8 cellular contexts compared by ENCODE assay signal in the genomic region with DNA sequence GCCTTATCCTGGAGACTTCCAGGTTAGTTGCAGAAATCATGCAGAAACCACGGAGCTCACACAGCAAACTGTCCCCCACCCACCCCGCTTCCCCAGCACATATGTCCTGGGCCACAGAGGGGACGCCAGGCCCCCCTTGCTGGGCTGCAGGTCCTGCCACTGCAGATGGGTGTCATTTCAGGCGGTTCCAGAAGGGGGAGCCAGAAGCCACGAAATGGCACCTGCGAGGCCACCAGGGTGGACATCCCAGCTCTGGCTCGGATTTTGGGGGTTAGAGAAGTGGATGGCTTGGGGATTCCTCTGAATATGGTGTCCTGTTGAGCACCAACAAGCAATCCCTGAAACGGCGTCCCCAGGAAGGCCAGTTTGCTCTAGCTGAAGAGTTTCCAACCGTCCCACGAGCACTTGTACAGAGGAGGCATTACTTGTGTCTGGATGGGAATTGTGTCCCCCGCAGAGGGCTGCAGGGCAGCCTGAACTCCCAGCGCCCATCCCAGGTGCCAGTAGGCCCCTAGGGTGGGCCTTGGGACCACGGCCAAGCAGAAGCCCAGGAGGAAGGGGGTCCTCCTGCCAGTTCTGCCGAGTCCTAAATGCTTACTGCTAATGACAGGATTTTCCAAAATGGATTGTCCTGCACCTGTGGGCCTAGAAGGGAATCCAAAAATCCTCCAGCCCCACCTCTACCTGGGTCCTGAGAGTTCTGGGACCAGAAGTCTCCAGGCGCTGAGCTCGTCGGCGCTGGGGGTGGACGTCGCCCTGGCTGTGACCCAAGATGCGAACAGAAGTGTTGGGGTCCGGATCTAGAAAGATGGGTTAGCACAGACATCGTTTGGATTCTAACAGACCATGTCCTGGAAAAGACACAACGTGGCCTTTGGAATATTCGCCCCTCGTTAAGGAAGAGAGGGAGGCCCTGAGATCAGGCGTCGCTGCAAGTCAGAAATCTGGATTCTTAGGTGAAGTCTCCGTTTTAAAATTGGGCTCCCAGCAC. TPM values are rescaled to one million over a fixed set of nuclear protein-coding genes. Genes with fewer than 3 reads are reported as not detected.
DNase-seq lines count a peak whose midpoint lies in the region; ATAC-seq and TF ChIP-seq lines count a peak whose summit lies in the region.

No MANE protein-coding gene starts in this region.

- TF ChIP-seq CTCF in cardiac muscle cell (IDR thresholded peaks at IDR 0.05; ENCODE audit: low read depth, low read length) (peak; percentile 82), psoas muscle (IDR thresholded peaks at IDR 0.05) (peak; percentile 82)

- intact Hi-C loops in psoas muscle (cut with DNase I), result loop anchor here (1.0 to 10.0 kb wide), 4 partner anchors 148 to 564 kb away; no protein-coding TSS in a partner anchor

- no peaks in the 10 kb centered on the region for H3K9me3 ChIP-seq in HAP-1
- H3K9me3 ChIP-seq in cardiac muscle cell (ENCODE audit: low read depth), result no peaks in the 10 kb centered on the region
- no peaks in the 10 kb centered on the region for H3K9me3 ChIP-seq in psoas muscle

- 55 to 60% (median 57%) methylated on average over 30 of the region's 30 CpGs for WGBS in psoas muscle, 3 donors

- DNase-seq in Daoy (ENCODE audit: low read depth) (peak; percentile 48), HAP-1 (ENCODE audit: low spot score in 2 of 2) (peak; percentile 44 to 87), RKO (ENCODE audit: low spot score) (peak; percentile 21), cardiac muscle cell (ENCODE audit: low read depth in 1 of 2, low spot score in 1 of 2) (peak; percentile 57 to 67), psoas muscle (peak; percentile 70 to 84), GDM1 (lab: John Stamatoyannopoulos, UW) (no peak), cerebellar nuclear complex (lab: John Stamatoyannopoulos, UW) (no peak)
- DNase-seq in activated naive CD4-positive, alpha-beta T cell treated with anti-CD3 and anti-CD28 coated beads, Interleukin-2, amount 50 U/mL, for 16 hours, result peak; percentile 73

- H3K27ac ChIP-seq in cardiac muscle cell (no peak overlapping the region), psoas muscle (no peak overlapping the region)

- ATAC-seq in psoas muscle, result peak; percentile 53 to 71 (median 60)

- H3K4me3 ChIP-seq in HAP-1 (no peak overlapping the region), cardiac muscle cell (no peak overlapping the region), psoas muscle (no peak overlapping the region)

- in situ Hi-C loops in HAP-1 (cut with MboI; ENCODE audit: low sequenced_read_pairs), result no loop called here

- H3K27me3 ChIP-seq in HAP-1 (ENCODE audit: low read depth), result no peaks in the 10 kb centered on the region
- no peaks in the 10 kb centered on the region for H3K27me3 ChIP-seq in cardiac muscle cell
- H3K27me3 ChIP-seq in psoas muscle (ENCODE audit: insufficient read depth in 3 of 3, low read length in 2 of 3), result peaks cover 0 to 3% (median 0%) of the 10 kb centered on the region in 3 donors

- H3K4me1 ChIP-seq in HAP-1 (no peaks in the 10 kb centered on the region), cardiac muscle cell (ENCODE audit: low read depth) (no peaks in the 10 kb centered on the region), psoas muscle (peaks cover 9% of the 10 kb centered on the region)

- H3K36me3 ChIP-seq in HAP-1 (replicated peaks) (no peaks in the 10 kb centered on the region), cardiac muscle cell (peaks cover 3% of the 10 kb centered on the region), psoas muscle (ENCODE audit: insufficient read depth in 1 of 2, low read depth in 1 of 2) (peaks cover 0 to 15% of the 10 kb centered on the region in 2 donors)

RNA-seq across cellular contexts. Expression of a gene that starts 14.6 kb away (rescaled TPM):
- 1.5 and 2.1 TPM in 2 replicates for total RNA-seq in Daoy (2014; rRNA removed; shearing (Covaris generic))
- total RNA-seq in cardiac muscle cell (7.5 and 10.8 TPM in 2 replicates), psoas muscle (10 to 100 TPM; 21.0 to 28.7 (median 24.2) TPM)
- polyA plus RNA-seq in cardiac muscle cell (11.7 and 19.0 TPM in 2 replicates), psoas muscle (10 to 100 TPM in 2 of 3 donors, 1 to 10 TPM in 1; 3.0 to 20.8 (median 15.4) TPM)

Comparison
In these comparisons a context has a peak if more than half of its experiments do, and no peak if none do; other contexts are left out.
1. DNase-seq: peak in Daoy (single experiment), HAP-1 (2 of 2), RKO (single experiment), activated naive CD4-positive, alpha-beta T cell treated with anti-CD3 and anti-CD28 coated beads, Interleukin-2, amount 50 U/mL, for 16 hours (single experiment), cardiac muscle cell (2 of 2) and psoas muscle (2 of 2); none in GDM1 (single experiment) and cerebellar nuclear complex (0 of 2).